Comparison of ENCODE assay signal across 2 cellular contexts in genomic region chr3:12648384-12648959, GRCh38.
TF ChIP-seq lines count a peak whose summit lies in the region.

No MANE protein-coding gene starts in this region.

TF ChIP-seq in GM12878, 131 proteins besides CTCF, POLR2A, EP300 and RAD21 (continued from another document and continues in another):
- TF ChIP-seq E2F4 (IDR thresholded peaks at IDR 0.05; ENCODE audit: low read depth, low read length) (no peak), ZSCAN29 (IDR thresholded peaks at IDR 0.05) (no peak), HDGF (IDR thresholded peaks at IDR 0.05) (0 out of 2 replicates have a peak, but pooled peaks have one; percentile 65), RUNX3 (IDR thresholded peaks at IDR 0.05; ENCODE audit: low read length) (peak; percentile 88), IRF5 (IDR thresholded peaks at IDR 0.05; ENCODE audit: borderline replicate concordance) (no peak), SMC3 (IDR thresholded peaks at IDR 0.05; ENCODE audit: borderline replicate concordance, low read length) (no peak), BRCA1 (IDR thresholded peaks at IDR 0.05; ENCODE audit: low read depth, low read length) (no peak), BHLHE40 (IDR thresholded peaks at IDR 0.05; ENCODE audit: borderline replicate concordance in 1 of 2, low read depth in 2 of 2, low read length in 1 of 2) (peak; percentile 94 to 96), DPF2 (IDR thresholded peaks at IDR 0.05) (peak; percentile 48; the same call in 1 of the 2 replicates), BCLAF1 (IDR thresholded peaks at IDR 0.05) (no peak), NR2F1 (conservative IDR thresholded peaks at IDR 0.05) (no peak), FOXM1 (IDR thresholded peaks at IDR 0.05; ENCODE audit: low read depth, low read length) (peak; percentile 41; the same call in 1 of the 2 replicates), ZZZ3 (IDR thresholded peaks at IDR 0.05; ENCODE audit: control insufficient read depth, insufficient read length, low read depth) (no peak), FOXK2 (IDR thresholded peaks at IDR 0.05) (no peak), WRNIP1 (IDR thresholded peaks at IDR 0.05; ENCODE audit: borderline replicate concordance, low read depth, low read length) (no peak), YY1 (IDR thresholded peaks at IDR 0.05; ENCODE audit: low read depth, low read length) (0 out of 2 replicates have a peak, but pooled peaks have one; percentile 33), ZBTB4 (CRISPR knock-in tag; IDR thresholded peaks at IDR 0.05) (no peak), MEF2A (IDR thresholded peaks at IDR 0.05; ENCODE audit: insufficient read depth, low read depth, low read length) (no peak), ZNF24 (IDR thresholded peaks at IDR 0.05) (peak; percentile 98), BMI1 (IDR thresholded peaks at IDR 0.05; ENCODE audit: borderline replicate concordance) (no peak)

TF ChIP-seq in GM23338, 12 proteins besides CTCF, POLR2A, EP300 and RAD21 (continued from another document):
- TF ChIP-seq REST (IDR thresholded peaks at IDR 0.05; ENCODE audit: unreplicated experiment) (no peak), JUNB (IDR thresholded peaks at IDR 0.05; ENCODE audit: unreplicated experiment) (no peak), EZH2phosphoT487 (IDR thresholded peaks at IDR 0.05; ENCODE audit: unreplicated experiment) (no peak), ETS1 (IDR thresholded peaks at IDR 0.05) (no peak), EZH2 (IDR thresholded peaks at IDR 0.05; ENCODE audit: low read depth, unreplicated experiment) (no peak), POLR2AphosphoS5 (IDR thresholded peaks at IDR 0.05; ENCODE audit: low read depth) (no peak), ZNF114 (CRISPR knock-in tag; IDR thresholded peaks at IDR 0.05) (no peak)
